Comparison of ENCODE assay signal across 8 cellular contexts in genomic region chr12:47216150-47216677, GRCh38.
A peak's percentile ranks its signal among the peaks of the same experiment; 100 is the strongest.
DNase-seq lines count a peak whose midpoint lies in the region; ATAC-seq and TF ChIP-seq lines count a peak whose summit lies in the region.

No MANE protein-coding gene starts in this region.

- no peaks in the 10 kb centered on the region for H3K36me3 ChIP-seq in CD8-positive, alpha-beta memory T cell (ENCODE audit: insufficient read depth, low read length)
- H3K36me3 ChIP-seq in MM.1S (replicated peaks; ENCODE audit: insufficient read depth, low read length) = no peaks in the 10 kb centered on the region

- CTCF ChIA-PET in CD8-positive, alpha-beta memory T cell (lab: Charles Lee) = interaction anchor here (0.6 to 1.7 kb wide), 11 partner anchors 9 to 184 kb away, joined by 3 to 14 read pairs (median 4); partner anchors contain the start of genes AMIGO2 and PCED1B

- DNase-seq in CD8-positive, alpha-beta memory T cell = peak; percentile 50 to 84 (median 75)
- DNase-seq in MM.1S = peak; percentile 92
- DNase-seq in activated T-cell treated with anti-CD3 and anti-CD28 coated beads for 4 hours = peak; percentile 46
- peak; percentile 51 to 61 for DNase-seq in memory B cell (ENCODE audit: low spot score in 2 of 2)
- DNase-seq in NCI-H446 (lab: John Stamatoyannopoulos, UW) = no peak
- no peak for DNase-seq in RKO (ENCODE audit: low spot score)
- no peak for DNase-seq in COR-L47 (lab: John Stamatoyannopoulos, UW)

- POLR2A ChIA-PET in CD8-positive, alpha-beta memory T cell (lab: Charles Lee) = interaction anchor here (0.7 to 4.8 kb wide), 10 partner anchors 9 to 180 kb away, joined by 3 to 45 read pairs (median 7); partner anchors contain the start of genes AMIGO2 and PCED1B

- H3K4me3 ChIP-seq in CD8-positive, alpha-beta memory T cell (ENCODE audit: low read length) = peak overlapping the region; percentile 92
- peak overlapping the region; percentile 48 for H3K4me3 ChIP-seq in MM.1S (ENCODE audit: low read length)

- peaks cover 17 to 43% (median 37%) of the 10 kb centered on the region in 3 donors for H3K4me1 Mint-ChIP-seq in CD8-positive, alpha-beta memory T cell
- peaks cover 34% of the 10 kb centered on the region for H3K4me1 Mint-ChIP-seq in memory B cell

- H3K4me1 ChIP-seq in CD8-positive, alpha-beta memory T cell (ENCODE audit: insufficient read depth, low read length) = peaks cover 8% of the 10 kb centered on the region
- peaks cover 16% of the 10 kb centered on the region; the same call in 1 of the 2 replicates for H3K4me1 ChIP-seq in MM.1S (ENCODE audit: low read length)

- ATAC-seq in GM21528 (IDR thresholded peaks at IDR 0.05; ENCODE audit: low FRiP score, unreplicated experiment) = peak; percentile 80
- ATAC-seq in memory B cell (ENCODE audit: low read depth) = peak; percentile 85

- peaks cover 12 to 58% (median 21%) of the 10 kb centered on the region in 3 donors for H3K36me3 Mint-ChIP-seq in CD8-positive, alpha-beta memory T cell
- H3K36me3 Mint-ChIP-seq in memory B cell = peaks cover 12% of the 10 kb centered on the region

- TF ChIP-seq CTCF in MM.1S (IDR thresholded peaks at IDR 0.05; ENCODE audit: low read length) = peak; percentile 13; the same call in 1 of the 2 replicates

- H3K9me2 ChIP-seq in MM.1S (replicated peaks; ENCODE audit: insufficient read depth, low read length) = no peaks in the 10 kb centered on the region

- H3K27me3 ChIP-seq in CD8-positive, alpha-beta memory T cell (ENCODE audit: insufficient read depth, low read length, poor library complexity, severe bottlenecking) = no peaks in the 10 kb centered on the region
- H3K27me3 ChIP-seq in MM.1S (replicated peaks; ENCODE audit: insufficient read depth, low read length) = no peaks in the 10 kb centered on the region

- no peaks in the 10 kb centered on the region for H3K9me3 ChIP-seq in CD8-positive, alpha-beta memory T cell (ENCODE audit: low read length)
- no peaks in the 10 kb centered on the region for H3K9me3 ChIP-seq in MM.1S (replicated peaks; ENCODE audit: insufficient read depth, low read length)

- peaks cover 0 to 2% of the 10 kb centered on the region in 2 donors for H3K27me3 Mint-ChIP-seq in CD8-positive, alpha-beta memory T cell
- H3K27me3 Mint-ChIP-seq in memory B cell = no peaks in the 10 kb centered on the region

- H3K9me3 Mint-ChIP-seq in CD8-positive, alpha-beta memory T cell = no peaks in the 10 kb centered on the region
- H3K9me3 Mint-ChIP-seq in memory B cell = no peaks in the 10 kb centered on the region

- peak overlapping the region; percentile 77 for H3K4me2 ChIP-seq in MM.1S (ENCODE audit: low read depth, low read length)

- H3K79me2 ChIP-seq in MM.1S (ENCODE audit: low read length) = peaks cover 8% of the 10 kb centered on the region

- peak overlapping the region; percentile 57 for H3K9ac ChIP-seq in MM.1S (ENCODE audit: low read length)

- no peaks in the 10 kb centered on the region for H4K20me1 ChIP-seq in MM.1S (ENCODE audit: insufficient read depth, low read length)

- H2AFZ ChIP-seq in MM.1S (ENCODE audit: low read length) = peak overlapping the region; percentile 47

- peak overlapping the region; percentile 87 to 100 (median 94) for H3K27ac Mint-ChIP-seq in CD8-positive, alpha-beta memory T cell
- H3K27ac Mint-ChIP-seq in memory B cell = peak overlapping the region; percentile 94

- H3K27ac ChIP-seq in CD8-positive, alpha-beta memory T cell (ENCODE audit: low read depth, low read length) = peak overlapping the region; percentile 85
- H3K27ac ChIP-seq in MM.1S (ENCODE audit: low read length) = peak overlapping the region; percentile 91

- H3K4me3 Mint-ChIP-seq in CD8-positive, alpha-beta memory T cell = peak overlapping the region; percentile 89 to 95 (median 94)
- H3K4me3 Mint-ChIP-seq in memory B cell = peak overlapping the region; percentile 98

- peaks cover 15% of the 10 kb centered on the region for H3F3A ChIP-seq in MM.1S (ENCODE audit: insufficient read depth, low read length)

Comparison
In these comparisons a context has a peak if more than half of its experiments do, and no peak if none do; other contexts are left out.
1. DNase-seq: peak in CD8-positive, alpha-beta memory T cell (5 of 5), MM.1S (single experiment), activated T-cell treated with anti-CD3 and anti-CD28 coated beads for 4 hours (single experiment) and memory B cell (2 of 2); none in NCI-H446 (0 of 2), RKO (single experiment) and COR-L47 (single experiment).